25 cellular contexts compared by ENCODE assay signal in genomic region chr20:8361779-8362178, GRCh38.
"Had no signal": no experiment of that assay in that cellular context is flagged by ENCODE, and none has a peak within 500 bp of the region (broad histone marks: within the 10 kb centered on the region; RNA-seq: fewer than 3 reads in every experiment).

No MANE protein-coding gene starts in this region.

- H3K4me3 Mint-ChIP-seq: activated CD4-positive, alpha-beta T cell treated with anti-CD3 and anti-CD28 coated beads, Interleukin-2, amount 10 ng/mL, durations not matched to agents 24 days and 14 days; activated CD8-positive, alpha-beta T cell treated with anti-CD3 and anti-CD28 coated beads for 36 hours; activated naive CD4-positive, alpha-beta T cell treated with anti-CD3 and anti-CD28 coated beads for 36 hours; brain; T-helper 1 cell treated with Interleukin-12 subunit alpha and Interleukin-12 subunit beta and Interleukin-4 antibody, amounts not matched to agents 30 μg/mL and 1 μg/mL, for 36 hours; T-helper 2 cell treated with Interferon-gamma antibody and Interleukin-4, amounts not matched to agents 5 μg/mL and 100 μg/mL, for 36 hours had no signal

- H3K27ac Mint-ChIP-seq: activated CD4-positive, alpha-beta T cell treated with anti-CD3 and anti-CD28 coated beads, Interleukin-2, amount 10 ng/mL, durations not matched to agents 24 days and 14 days; activated CD8-positive, alpha-beta T cell treated with anti-CD3 and anti-CD28 coated beads for 36 hours; activated naive CD4-positive, alpha-beta T cell treated with anti-CD3 and anti-CD28 coated beads for 36 hours; activated naive CD4-positive, alpha-beta T cell treated with anti-CD3 and anti-CD28 coated beads, Interleukin-2, amount 50 U/mL, for 72 hours; T-helper 1 cell treated with Interleukin-12 subunit alpha and Interleukin-12 subunit beta and Interleukin-4 antibody, amounts not matched to agents 30 μg/mL and 1 μg/mL, for 36 hours; T-helper 2 cell treated with Interferon-gamma antibody and Interleukin-4, amounts not matched to agents 5 μg/mL and 100 μg/mL, for 36 hours had no signal

- H3K4me3 ChIP-seq: MG63 had no signal

- H3K27me3 ChIP-seq: MG63 had no signal

- DNase-seq: activated CD4-positive, alpha-beta T cell treated with anti-CD3 and anti-CD28 coated beads, Interleukin-2, amount 10 ng/mL, durations not matched to agents 24 days and 14 days; activated CD4-positive, alpha-beta T cell treated with anti-CD3 and anti-CD28 coated beads, Interleukin-2, amount 50 U/mL, for 4 hours; activated gamma-delta T cell treated with Interleukin-2 at 50 U/mL for 16 hours; activated T-cell treated with anti-CD3 and anti-CD28 coated beads, Interleukin-2, amount 50 U/mL, for 1 hour; central memory CD4-positive, alpha-beta T cell; Kasumi-1; NCI-H1048; NCI-H1105 treated with DMSO at 0.1 percent for 48 hours; NCI-H1436; NCI-H1930; NCI-H2081 treated with DMSO at 0.1 percent for 48 hours; NCI-H345; NCI-H524 treated with DMSO at 0.1 percent for 48 hours; NCI-H748 treated with DMSO at 0.1 percent for 48 hours; NK-92 treated with Interleukin-12 subunit alpha and Interleukin-12 subunit beta, amount 100 ng/mL, for 24 hours; OCI-M1; Right ventricle myocardium superior had no signal

- FAIRE-seq: TTC549 had no signal

- H3K36me3 ChIP-seq: MG63 had no signal

- H3K36me3 Mint-ChIP-seq: activated naive CD4-positive, alpha-beta T cell treated with anti-CD3 and anti-CD28 coated beads, Interleukin-2, amount 50 U/mL, for 72 hours; brain had no signal

- H3K9me3 ChIP-seq: MG63 had no signal

- H3K4me1 Mint-ChIP-seq: activated CD4-positive, alpha-beta T cell treated with anti-CD3 and anti-CD28 coated beads, Interleukin-2, amount 10 ng/mL, durations not matched to agents 24 days and 14 days had no signal

- H3K9me3 Mint-ChIP-seq: activated CD4-positive, alpha-beta T cell treated with anti-CD3 and anti-CD28 coated beads, Interleukin-2, amount 10 ng/mL, durations not matched to agents 24 days and 14 days; activated CD8-positive, alpha-beta T cell treated with anti-CD3 and anti-CD28 coated beads for 36 hours; activated naive CD4-positive, alpha-beta T cell treated with anti-CD3 and anti-CD28 coated beads for 36 hours; activated naive CD4-positive, alpha-beta T cell treated with anti-CD3 and anti-CD28 coated beads, Interleukin-2, amount 50 U/mL, for 72 hours; brain; T-helper 1 cell treated with Interleukin-12 subunit alpha and Interleukin-12 subunit beta and Interleukin-4 antibody, amounts not matched to agents 30 μg/mL and 1 μg/mL, for 36 hours; T-helper 2 cell treated with Interferon-gamma antibody and Interleukin-4, amounts not matched to agents 5 μg/mL and 100 μg/mL, for 36 hours had no signal

- H3K27me3 Mint-ChIP-seq: activated CD8-positive, alpha-beta T cell treated with anti-CD3 and anti-CD28 coated beads for 36 hours; brain had no signal
